In the genomic region with DNA sequence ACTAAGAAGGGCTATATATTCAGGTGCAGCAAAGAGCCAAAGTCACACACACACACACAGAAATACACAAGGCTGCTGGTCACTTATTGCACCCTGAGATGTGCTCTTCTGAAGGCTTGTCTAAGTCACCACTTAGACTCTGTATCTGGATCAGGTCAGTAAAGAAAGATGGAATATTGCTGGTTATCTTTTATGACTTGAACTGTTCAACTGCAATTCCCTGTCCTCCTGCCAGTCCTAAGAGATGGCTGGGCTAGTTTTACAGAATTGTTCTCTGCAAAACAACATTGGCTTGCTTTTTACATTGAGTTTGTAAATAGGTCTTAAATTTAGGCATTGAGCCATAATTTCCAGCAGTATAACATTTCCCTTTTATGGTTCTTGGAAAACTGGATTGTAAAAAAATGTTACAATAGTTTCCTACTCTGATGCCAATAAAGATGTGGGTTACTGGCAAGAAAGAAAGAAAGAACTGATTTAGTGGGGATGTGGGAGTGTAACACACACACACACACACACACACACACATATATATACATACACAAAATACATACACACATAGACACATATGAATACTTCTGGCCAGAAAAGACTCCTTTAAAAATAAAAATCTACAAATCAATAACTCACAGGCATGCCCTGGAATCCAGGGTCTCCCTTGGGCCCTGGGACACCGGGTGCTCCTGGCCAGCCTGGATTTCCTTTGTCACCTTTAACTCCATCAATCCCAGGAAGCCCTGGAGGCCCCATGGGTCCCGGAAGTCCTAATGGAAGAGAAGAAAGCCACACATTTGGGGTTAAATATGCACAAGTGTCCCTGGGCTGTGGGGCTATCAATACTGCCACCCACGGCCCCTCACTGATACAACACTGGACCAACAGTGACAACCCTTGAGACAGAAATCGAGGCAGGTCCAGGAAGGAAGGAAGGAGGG, we compare ENCODE assay signal across 15 cellular contexts.
"Had no signal": no experiment of that assay in that cellular context is flagged by ENCODE, and none has a peak within 500 bp of the region (broad histone marks: within the 10 kb centered on the region; RNA-seq: fewer than 3 reads in every experiment).

No MANE protein-coding gene starts in this region.

- DNase-seq: activated CD4-positive, alpha-beta T cell treated with anti-CD3 and anti-CD28 coated beads, Interleukin-2, amount 50 U/mL, for 48 hours; activated CD4-positive, CD25-positive, alpha-beta regulatory T cell treated with anti-CD3 and anti-CD28 coated beads, Interleukin-2, amount 50 U/mL, for 72 hours; activated CD8-positive, alpha-beta memory T cell treated with anti-CD3 and anti-CD28 coated beads, Interleukin-2, amount 10 ng/mL, durations not matched to agents 7 days and 5 days; activated gamma-delta T cell; activated T-cell treated with anti-CD3 and anti-CD28 coated beads, Interleukin-2, amount 50 U/mL, for 4 hours; effector CD4-positive, alpha-beta T cell; glutamatergic neuron; immature natural killer cell; occipital lobe; stimulated activated CD4-positive, alpha-beta T cell treated with anti-CD3 and anti-CD28 coated beads, Interleukin-12 subunit alpha, Interleukin-12 subunit beta, amount 100 ng/mL, for 4 hours; stimulated activated naive CD4-positive, alpha-beta T cell; testis had no signal

- H3K27ac ChIP-seq: cardiac muscle cell, testis had no signal

- H3K9me3 ChIP-seq: testis had no signal

- H3K4me3 ChIP-seq: cardiac muscle cell, testis had no signal

- ATAC-seq: activated CD8-positive, alpha-beta memory T cell treated with anti-CD3 and anti-CD28 coated beads, Interleukin-2, amount 10 ng/mL, durations not matched to agents 7 days and 5 days; activated T-cell treated with anti-CD3 and anti-CD28 coated beads, Interleukin-2, amount 50 U/mL, for 4 hours; natural killer cell treated with Interleukin-12 subunit alpha and Interleukin-12 subunit beta and Interleukin-15 and Interleukin-18, amount 100 ng/mL, for 72 hours; sciatic nerve had no signal

- H3K27me3 ChIP-seq: cardiac muscle cell, testis had no signal
